Comparison of ENCODE assay signal across 17 cellular contexts in genomic region chr1:228314315-228314657, GRCh38.
"Had no signal": no experiment of that assay in that cellular context is flagged by ENCODE, and none has a peak within 500 bp of the region (broad histone marks: within the 10 kb centered on the region; RNA-seq: fewer than 3 reads in every experiment).

No MANE protein-coding gene starts in this region.

- H3K4me1 Mint-ChIP-seq: activated CD4-positive, alpha-beta T cell treated with anti-CD3 and anti-CD28 coated beads for 36 hours; activated naive CD4-positive, alpha-beta T cell treated with anti-CD3 and anti-CD28 coated beads, Interleukin-2, amount 10 ng/mL, durations not matched to agents 7 days and 5 days; endodermal cell; mesothelial cell of epicardium; naive B cell; neural progenitor cell; WTC11 had no signal

- H3K4me3 Mint-ChIP-seq: activated CD4-positive, alpha-beta T cell treated with anti-CD3 and anti-CD28 coated beads for 36 hours; activated naive CD4-positive, alpha-beta T cell treated with anti-CD3 and anti-CD28 coated beads, Interleukin-2, amount 10 ng/mL, durations not matched to agents 7 days and 5 days; dendritic cell treated with granulocyte-macrophage colony-stimulating factor and Interleukin-4, amounts not matched to agents 40 ng/mL and 50 ng/mL, for 4 days; endodermal cell; mesothelial cell of epicardium; naive B cell; neural progenitor cell; WTC11 had no signal

- H3K27ac Mint-ChIP-seq: activated CD4-positive, alpha-beta T cell treated with anti-CD3 and anti-CD28 coated beads for 36 hours; activated naive CD4-positive, alpha-beta T cell treated with anti-CD3 and anti-CD28 coated beads, Interleukin-2, amount 10 ng/mL, durations not matched to agents 7 days and 5 days; dendritic cell treated with granulocyte-macrophage colony-stimulating factor and Interleukin-4, amounts not matched to agents 40 ng/mL and 50 ng/mL, for 4 days; endodermal cell; mesothelial cell of epicardium; naive B cell; neural progenitor cell had no signal

- H3K9me3 Mint-ChIP-seq: endodermal cell had no signal

- ATAC-seq: activated CD4-positive, alpha-beta T cell treated with anti-CD3 and anti-CD28 coated beads for 36 hours; esophagus mucosa; foreskin keratinocyte; WTC11 had no signal

- H3K27me3 Mint-ChIP-seq: activated CD4-positive, alpha-beta T cell treated with anti-CD3 and anti-CD28 coated beads for 36 hours; activated naive CD4-positive, alpha-beta T cell treated with anti-CD3 and anti-CD28 coated beads, Interleukin-2, amount 10 ng/mL, durations not matched to agents 7 days and 5 days; dendritic cell treated with granulocyte-macrophage colony-stimulating factor and Interleukin-4, amounts not matched to agents 40 ng/mL and 50 ng/mL, for 4 days; naive B cell had no signal

- H3K36me3 Mint-ChIP-seq: activated naive CD4-positive, alpha-beta T cell treated with anti-CD3 and anti-CD28 coated beads, Interleukin-2, amount 10 ng/mL, durations not matched to agents 7 days and 5 days had no signal

- DNase-seq: activated CD4-positive, alpha-beta T cell treated with anti-CD3 and anti-CD28 coated beads for 36 hours; activated CD4-positive, alpha-beta T cell treated with anti-CD3 and anti-CD28 coated beads, Interleukin-2, amount 50 U/mL, for 4 hours; activated T-cell treated with anti-CD3 and anti-CD28 coated beads for 4 hours; central memory CD4-positive, alpha-beta T cell; foreskin keratinocyte; naive B cell; stimulated activated CD4-positive, alpha-beta T cell treated with anti-CD3 and anti-CD28 coated beads, Interleukin-2, amount 100 ng/mL, for 48 hours; stimulated activated naive CD4-positive, alpha-beta T cell treated with Interleukin-2 at 50 U/mL for 16 hours; T-helper 2 cell; uterus had no signal
